In the genomic region with DNA sequence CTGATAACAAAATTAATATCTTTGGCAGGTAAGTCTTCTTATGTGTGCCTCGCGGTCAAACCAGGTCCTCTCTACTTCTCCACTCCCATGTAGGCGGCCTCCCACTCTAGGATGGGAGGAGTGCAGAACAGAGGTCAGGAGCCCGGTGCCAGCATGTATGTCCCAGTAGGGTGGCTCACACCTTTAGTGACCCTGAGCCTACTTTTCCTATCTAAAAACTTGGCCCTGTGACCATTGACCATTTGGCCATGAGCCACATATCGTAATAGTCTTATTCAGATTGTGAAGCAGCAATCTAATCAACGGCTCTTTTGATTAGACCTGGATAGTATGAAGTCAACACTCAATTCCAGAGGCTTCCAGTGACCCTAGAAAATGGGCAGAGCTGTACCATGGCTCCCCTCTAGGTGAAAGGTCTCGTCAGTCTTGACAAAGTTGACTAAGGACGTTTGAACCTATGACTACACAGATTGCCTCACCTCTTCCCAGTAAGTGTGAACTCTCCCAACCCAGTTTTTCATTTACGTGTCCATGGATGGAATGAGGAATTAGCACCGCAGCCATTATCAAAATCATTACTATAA, we compare ENCODE assay signal across 26 cellular contexts. TPM values are rescaled to one million over a fixed set of nuclear protein-coding genes. Genes with fewer than 3 reads are reported as not detected.
"Had no signal": no experiment of that assay in that cellular context is flagged by ENCODE, and none has a peak within 500 bp of the region (broad histone marks: within the 10 kb centered on the region; RNA-seq: fewer than 3 reads in every experiment).

No MANE protein-coding gene starts in this region.

- H3K27me3 ChIP-seq: right atrium auricular region, thyroid gland, upper lobe of left lung, uterus had no signal

- H3K27ac ChIP-seq: coronary artery, left lung, lower lobe of right lung, neutrophil, right atrium auricular region, suprapubic skin, thyroid gland, upper lobe of left lung, uterus had no signal

- H3K4me1 ChIP-seq: left lung, lower lobe of right lung, right atrium auricular region, suprapubic skin, thyroid gland, upper lobe of left lung, uterus had no signal

- FAIRE-seq: islet of Langerhans had no signal

- DNase-seq: cerebellar nuclear complex; effector CD8-positive, alpha-beta T cell; foreskin melanocyte; head of caudate nucleus; hippocampal formation; kidney glomerular epithelial cell; left lung; lower lobe of right lung; midbrain; naive thymus-derived CD8-positive, alpha-beta T cell; stimulated activated CD4-positive, alpha-beta T cell treated with anti-CD3 and anti-CD28 coated beads, Interleukin-4, amount 100 ng/mL, for 1 hour; stimulated activated CD8-positive, alpha-beta memory T cell treated with anti-CD3 and anti-CD28 coated beads, Interleukin-4, amount 100 ng/mL, for 48 hours; stimulated activated naive CD8-positive, alpha-beta T cell treated with anti-CD3 and anti-CD28 coated beads, Interleukin-15, Interleukin-2, amounts not matched to agents 100 U/mL and 50 U/mL, for 24 hours; thyroid gland; upper lobe of left lung; uterus had no signal

- H3K4me3 ChIP-seq: coronary artery, left lung, lower lobe of right lung, right atrium auricular region, suprapubic skin, thyroid gland, upper lobe of left lung, uterus had no signal

- ATAC-seq: left lung; lower lobe of right lung; naive thymus-derived CD8-positive, alpha-beta T cell; stimulated activated effector memory CD8-positive, alpha-beta T cell treated with anti-CD3 and anti-CD28 coated beads, Interleukin-12 subunit alpha, Interleukin-12 subunit beta, amount 100 ng/mL, for 72 hours; stimulated activated naive CD8-positive, alpha-beta T cell treated with anti-CD3 and anti-CD28 coated beads, Interleukin-15, Interleukin-2, amounts not matched to agents 100 U/mL and 50 U/mL, for 24 hours had no signal

- H3K9me3 ChIP-seq: thyroid gland had no signal

- H3K36me3 ChIP-seq: left lung, lower lobe of right lung, neutrophil, right atrium auricular region, suprapubic skin, thyroid gland, upper lobe of left lung, uterus had no signal

RNA-seq across cellular contexts. Expression of a gene that starts 17.1 kb away (rescaled TPM):
- total RNA-seq: dermis microvascular lymphatic vessel endothelial cell; left lung; lower lobe of right lung; naive thymus-derived CD8-positive, alpha-beta T cell; osteoblast; posterior vena cava; right atrium auricular region; thyroid gland had no signal
- polyA plus RNA-seq: naive thymus-derived CD8-positive, alpha-beta T cell; neural cell had no signal
